In genomic region chr6:157795826-157796225, GRCh38 we compare ENCODE assay signal across 31 cellular contexts. TPM values are rescaled to one million over a fixed set of nuclear protein-coding genes. Genes with fewer than 3 reads are reported as not detected.
"Had no signal": no experiment of that assay in that cellular context is flagged by ENCODE, and none has a peak within 500 bp of the region (broad histone marks: within the 10 kb centered on the region; RNA-seq: fewer than 3 reads in every experiment).

No MANE protein-coding gene starts in this region.

- H3K4me3 Mint-ChIP-seq: activated CD4-positive, alpha-beta memory T cell treated with anti-CD3 and anti-CD28 coated beads, Interleukin-2, amount 10 ng/mL, durations not matched to agents 7 days and 5 days; activated CD4-positive, alpha-beta T cell treated with anti-CD3 and anti-CD28 coated beads for 36 hours; activated naive CD8-positive, alpha-beta T cell treated with anti-CD3 and anti-CD28 coated beads, Interleukin-2, amount 50 U/mL, for 24 hours; activated T-helper 1 cell treated with anti-CD3 and anti-CD28 coated beads, Interleukin-12 subunit alpha, Interleukin-12 subunit beta, Interleukin-2, Interleukin-4 antibody, amounts not matched to agents 30 ng/mL and 10 ng/mL and 1 ng/mL, durations not matched to agents 14 hours and 24 hours and 36 hours had no signal

- H3K36me3 ChIP-seq: ascending aorta, SJSA1, WERI-Rb-1 had no signal

- H3K4me1 ChIP-seq: ascending aorta, SJSA1 had no signal

- H3K9me3 Mint-ChIP-seq: activated CD4-positive, alpha-beta memory T cell treated with anti-CD3 and anti-CD28 coated beads, Interleukin-2, amount 10 ng/mL, durations not matched to agents 7 days and 5 days had no signal

- H3K9me3 ChIP-seq: ascending aorta, body of pancreas, SJSA1 had no signal

- ATAC-seq: activated CD4-positive, alpha-beta T cell treated with anti-CD3 and anti-CD28 coated beads for 36 hours; activated naive CD4-positive, alpha-beta T cell treated with anti-CD3 and anti-CD28 coated beads, Interleukin-2, amount 50 U/mL, for 72 hours; activated naive CD8-positive, alpha-beta T cell treated with anti-CD3 and anti-CD28 coated beads, Interleukin-2, amount 50 U/mL, for 24 hours; body of pancreas had no signal

- H3K27ac ChIP-seq: body of pancreas, SJSA1, WERI-Rb-1 had no signal

- DNase-seq: activated CD4-positive, alpha-beta memory T cell treated with anti-CD3 and anti-CD28 coated beads, Interleukin-2, amount 10 ng/mL, durations not matched to agents 7 days and 5 days; activated CD4-positive, alpha-beta T cell treated with anti-CD3 and anti-CD28 coated beads for 36 hours; activated CD4-positive, alpha-beta T cell treated with anti-CD3 and anti-CD28 coated beads, Interleukin-2, amount 50 U/mL, for 1 hour; activated CD8-positive, alpha-beta memory T cell treated with anti-CD3 and anti-CD28 coated beads, Interleukin-2, amount 50 U/mL, for 48 hours; activated effector memory CD4-positive, alpha-beta T cell treated with anti-CD3 and anti-CD28 coated beads, Interleukin-2, amount 50 U/mL, for 16 hours; activated naive CD4-positive, alpha-beta T cell treated with Interleukin-2 at 50 U/mL for 16 hours; activated naive CD8-positive, alpha-beta T cell treated with anti-CD3 and anti-CD28 coated beads, Interleukin-2, amount 50 U/mL, for 24 hours; activated T-cell treated with anti-CD3 and anti-CD28 coated beads, Interleukin-2, amount 50 U/mL, for 1 hour; amniotic stem cell; body of pancreas; central memory CD4-positive, alpha-beta T cell; KG1; MV-4-11; NCI-H1105; NCI-H1436; NCI-H1694 treated with DMSO at 0.1 percent for 48 hours; NCI-H2029 treated with DMSO at 0.1 percent for 48 hours; NCI-H345; NCI-H510A; NCI-H526 treated with DMSO at 0.1 percent for 48 hours; NCI-H82; RPMI8226; SHP77; T-helper 2 cell; T1000; WERI-Rb-1 had no signal

- H3K4me3 ChIP-seq: ascending aorta, body of pancreas, SJSA1 had no signal

- H3K27ac Mint-ChIP-seq: activated CD4-positive, alpha-beta memory T cell treated with anti-CD3 and anti-CD28 coated beads, Interleukin-2, amount 10 ng/mL, durations not matched to agents 7 days and 5 days; activated CD4-positive, alpha-beta T cell treated with anti-CD3 and anti-CD28 coated beads for 36 hours; activated naive CD4-positive, alpha-beta T cell treated with anti-CD3 and anti-CD28 coated beads, Interleukin-2, amount 50 U/mL, for 72 hours; activated naive CD8-positive, alpha-beta T cell treated with anti-CD3 and anti-CD28 coated beads, Interleukin-2, amount 50 U/mL, for 24 hours; activated T-helper 1 cell treated with anti-CD3 and anti-CD28 coated beads, Interleukin-12 subunit alpha, Interleukin-12 subunit beta, Interleukin-2, Interleukin-4 antibody, amounts not matched to agents 30 ng/mL and 10 ng/mL and 1 ng/mL, durations not matched to agents 14 hours and 24 hours and 36 hours had no signal

- H3K27me3 ChIP-seq: ascending aorta, body of pancreas, SJSA1 had no signal

RNA-seq across cellular contexts. Expression of gene SNX9, which starts 27.2 kb away (rescaled TPM):
- total RNA-seq: OCI-LY7 had no signal
